In the genomic region with DNA sequence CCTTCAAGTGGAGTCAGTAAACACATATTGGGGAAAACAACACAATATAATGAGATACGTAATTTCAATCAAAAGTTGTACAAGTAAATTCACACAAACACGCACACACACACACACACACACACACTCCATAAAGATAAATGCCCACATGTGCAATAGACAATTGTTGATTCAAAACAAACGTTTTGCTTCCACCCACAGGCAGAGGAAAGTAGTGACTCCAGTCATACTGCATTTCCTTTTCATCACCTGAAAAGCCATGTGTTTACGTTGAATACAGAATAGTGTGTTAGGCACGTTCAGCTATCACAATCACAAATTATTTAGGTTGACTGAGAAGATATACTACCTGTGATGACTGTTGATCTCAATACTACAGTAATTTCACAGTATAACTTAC, we compare ENCODE assay signal across 1 cellular context.
TF ChIP-seq lines count a peak whose summit lies in the region.

No MANE protein-coding gene starts in this region.

TF ChIP-seq in IMR-90, 13 proteins besides CTCF, POLR2A, EP300 and RAD21 (continued from another document):
- TF ChIP-seq MAZ (IDR thresholded peaks at IDR 0.05; ENCODE audit: borderline replicate concordance, low read depth, low read length) (no peak), CHD1 (IDR thresholded peaks at IDR 0.05; ENCODE audit: low read depth, low read length) (no peak), CEBPB (IDR thresholded peaks at IDR 0.05; ENCODE audit: low read depth, low read length) (no peak)
- TF ChIP-seq, protein P1, sequence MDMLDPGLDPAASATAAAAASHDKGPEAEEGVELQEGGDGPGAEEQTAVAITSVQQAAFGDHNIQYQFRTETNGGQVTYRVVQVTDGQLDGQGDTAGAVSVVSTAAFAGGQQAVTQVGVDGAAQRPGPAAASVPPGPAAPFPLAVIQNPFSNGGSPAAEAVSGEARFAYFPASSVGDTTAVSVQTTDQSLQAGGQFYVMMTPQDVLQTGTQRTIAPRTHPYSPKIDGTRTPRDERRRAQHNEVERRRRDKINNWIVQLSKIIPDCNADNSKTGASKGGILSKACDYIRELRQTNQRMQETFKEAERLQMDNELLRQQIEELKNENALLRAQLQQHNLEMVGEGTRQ (IDR thresholded peaks at IDR 0.05; ENCODE audit: low read depth, low read length), result no peak
